ENCODE assay signal across 22 cellular contexts in the genomic region with DNA sequence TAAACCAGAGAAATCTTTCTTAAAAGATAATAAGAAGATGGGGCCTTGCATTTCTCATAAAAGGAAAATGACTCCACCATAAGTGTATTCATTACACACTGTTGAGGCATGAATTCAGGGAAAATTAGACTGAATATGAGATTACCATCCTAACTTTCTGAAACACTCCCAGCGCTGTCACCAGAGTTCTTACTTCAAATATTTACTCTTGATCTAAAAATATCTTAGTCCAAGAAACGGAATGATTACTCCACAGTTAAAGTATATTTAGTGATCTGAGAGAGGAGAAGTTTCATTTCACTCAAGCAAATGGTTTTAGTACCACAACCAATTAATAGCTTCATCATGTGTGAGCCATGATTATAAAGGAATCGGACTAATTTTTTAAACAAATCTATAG.
DNase-seq lines count a peak whose midpoint lies in the region; ATAC-seq and TF ChIP-seq lines count a peak whose summit lies in the region.
"Had no signal": no experiment of that assay in that cellular context is flagged by ENCODE, and none has a peak within 500 bp of the region (broad histone marks: within the 10 kb centered on the region; RNA-seq: fewer than 3 reads in every experiment).

No MANE protein-coding gene starts in this region.

- 33 to 39% methylated on average over 3 of the region's 3 CpGs for WGBS in body of pancreas, 2 donors

- no peaks in the 10 kb centered on the region for H3K36me3 Mint-ChIP-seq in T-helper 2 cell treated with Interferon-gamma antibody and Interleukin-4, amounts not matched to agents 5 μg/mL and 100 μg/mL, for 36 hours (ENCODE audit: low read depth)
- H3K36me3 Mint-ChIP-seq: immature natural killer cell had no signal

- H3K9me3 Mint-ChIP-seq in T-helper 2 cell treated with Interferon-gamma antibody and Interleukin-4, amounts not matched to agents 5 μg/mL and 100 μg/mL, for 36 hours = no peaks in the 10 kb centered on the region
- H3K9me3 Mint-ChIP-seq: activated CD4-positive, alpha-beta T cell treated with anti-CD3 and anti-CD28 coated beads, Interleukin-2, amount 10 ng/mL, durations not matched to agents 7 days and 5 days; immature natural killer cell; stimulated activated naive CD8-positive, alpha-beta T cell treated with anti-CD3 and anti-CD28 coated beads, Interleukin-15, Interleukin-2, amounts not matched to agents 100 ng/mL and 50 ng/mL, for 24 hours; T-cell had no signal

- H3K4me1 ChIP-seq in body of pancreas (peaks cover 53% of the 10 kb centered on the region), left lung (peaks cover 0 to 7% of the 10 kb centered on the region in 2 donors)

- no peaks in the 10 kb centered on the region for H3K9me3 ChIP-seq in body of pancreas
- no peaks in the 10 kb centered on the region for H3K9me3 ChIP-seq in left lung
- H3K9me3 ChIP-seq: heart left ventricle had no signal

- H3K27ac ChIP-seq in body of pancreas (peak overlapping the region; percentile 12 to 82 (median 74)), left lung (peak overlapping the region; percentile 23 to 43), temporal lobe (ENCODE audit: low read depth, low read length) (peak overlapping the region; percentile 99)
- H3K27ac ChIP-seq: parathyroid adenoma had no signal

- H3K4me3 ChIP-seq in AG10803 (ENCODE audit: low read length) = no peak overlapping the region
- H3K4me3 ChIP-seq in body of pancreas = no peak overlapping the region
- H3K4me3 ChIP-seq in left lung = no peak overlapping the region
- H3K4me3 ChIP-seq: heart left ventricle had no signal

- H3K36me3 ChIP-seq in body of pancreas (replicated peaks in 1 of 2; ENCODE audit: insufficient read depth in 1 of 2, low read depth in 2 of 2) (no peaks in the 10 kb centered on the region), left lung (no peaks in the 10 kb centered on the region)
- H3K36me3 ChIP-seq: heart left ventricle had no signal

- ATAC-seq in body of pancreas (peak; percentile 58), left lung (peak; percentile 79), GM18868 (IDR thresholded peaks at IDR 0.05; ENCODE audit: unreplicated experiment) (no peak)
- ATAC-seq: Right ventricle myocardium inferior, T-cell had no signal

- TF ChIP-seq CTCF in AG10803 (conservative IDR thresholded peaks at IDR 0.05; ENCODE audit: low read length) (no peak), body of pancreas (IDR thresholded peaks at IDR 0.05) (no peak), left lung (IDR thresholded peaks at IDR 0.05) (no peak)

- intact Hi-C loops in body of pancreas (cut with DNase I) = no loop called here
- intact Hi-C loops in left lung (cut with DNase I) = no loop called here

- no peak overlapping the region for H3K4me3 Mint-ChIP-seq in T-helper 2 cell treated with Interferon-gamma antibody and Interleukin-4, amounts not matched to agents 5 μg/mL and 100 μg/mL, for 36 hours
- H3K4me3 Mint-ChIP-seq: activated CD4-positive, alpha-beta T cell treated with anti-CD3 and anti-CD28 coated beads, Interleukin-2, amount 10 ng/mL, durations not matched to agents 7 days and 5 days; B cell; immature natural killer cell; naive B cell; stimulated activated naive CD8-positive, alpha-beta T cell treated with anti-CD3 and anti-CD28 coated beads, Interleukin-15, Interleukin-2, amounts not matched to agents 100 ng/mL and 50 ng/mL, for 24 hours; T-cell had no signal

- H3K27me3 ChIP-seq in body of pancreas (no peaks in the 10 kb centered on the region), left lung (no peaks in the 10 kb centered on the region)
- H3K27me3 ChIP-seq: heart left ventricle had no signal

- DNase-seq in AG10803 (ENCODE audit: low read depth) (peak; percentile 15), body of pancreas (peak in 2 of 4 donors; percentile 24 to 38), left lung (no peak), DMS79 (lab: John Stamatoyannopoulos, UW) (no peak)
- DNase-seq in T-helper 2 cell treated with Interferon-gamma antibody and Interleukin-4, amounts not matched to agents 5 μg/mL and 100 μg/mL, for 36 hours (ENCODE audit: low spot score) = no peak
- DNase-seq: activated CD4-positive, alpha-beta T cell treated with anti-CD3 and anti-CD28 coated beads, Interleukin-2, amount 10 ng/mL, durations not matched to agents 7 days and 5 days; activated CD8-positive, alpha-beta memory T cell treated with anti-CD3 and anti-CD28 coated beads, Interleukin-2, amount 50 U/mL, for 4 hours; activated gamma-delta T cell; amniotic stem cell; GOT3; heart left ventricle; immature natural killer cell; naive B cell; NCI-H2171; stimulated activated CD4-positive, alpha-beta T cell treated with anti-CD3 and anti-CD28 coated beads, Interleukin-2, amount 100 ng/mL, for 24 hours; T-cell had no signal

- no peaks in the 10 kb centered on the region for H3K4me1 Mint-ChIP-seq in T-helper 2 cell treated with Interferon-gamma antibody and Interleukin-4, amounts not matched to agents 5 μg/mL and 100 μg/mL, for 36 hours (ENCODE audit: low read depth)
- H3K4me1 Mint-ChIP-seq: activated CD4-positive, alpha-beta T cell treated with anti-CD3 and anti-CD28 coated beads, Interleukin-2, amount 10 ng/mL, durations not matched to agents 7 days and 5 days; B cell; immature natural killer cell had no signal

- no peaks in the 10 kb centered on the region for H3K27me3 Mint-ChIP-seq in T-helper 2 cell treated with Interferon-gamma antibody and Interleukin-4, amounts not matched to agents 5 μg/mL and 100 μg/mL, for 36 hours (ENCODE audit: low read depth)
- H3K27me3 Mint-ChIP-seq: activated CD4-positive, alpha-beta T cell treated with anti-CD3 and anti-CD28 coated beads, Interleukin-2, amount 10 ng/mL, durations not matched to agents 7 days and 5 days; B cell; naive B cell; stimulated activated naive CD8-positive, alpha-beta T cell treated with anti-CD3 and anti-CD28 coated beads, Interleukin-15, Interleukin-2, amounts not matched to agents 100 ng/mL and 50 ng/mL, for 24 hours; T-cell had no signal

- H3K27ac Mint-ChIP-seq in T-helper 2 cell treated with Interferon-gamma antibody and Interleukin-4, amounts not matched to agents 5 μg/mL and 100 μg/mL, for 36 hours = no peak overlapping the region
- H3K27ac Mint-ChIP-seq: activated CD4-positive, alpha-beta T cell treated with anti-CD3 and anti-CD28 coated beads, Interleukin-2, amount 10 ng/mL, durations not matched to agents 7 days and 5 days; B cell; stimulated activated naive CD8-positive, alpha-beta T cell treated with anti-CD3 and anti-CD28 coated beads, Interleukin-15, Interleukin-2, amounts not matched to agents 100 ng/mL and 50 ng/mL, for 24 hours; T-cell had no signal

- no peak for TF ChIP-seq POLR2A in body of pancreas (IDR thresholded peaks at IDR 0.05)

Comparison
In these comparisons a context has a peak if more than half of its experiments do, and no peak if none do; other contexts are left out.
1. H3K27ac ChIP-seq: peak in every context shown above with its lines; median percentile 99 in temporal lobe; 74 in body of pancreas; 33 in left lung.